ENCODE assay signal across 8 cellular contexts in the genomic region with DNA sequence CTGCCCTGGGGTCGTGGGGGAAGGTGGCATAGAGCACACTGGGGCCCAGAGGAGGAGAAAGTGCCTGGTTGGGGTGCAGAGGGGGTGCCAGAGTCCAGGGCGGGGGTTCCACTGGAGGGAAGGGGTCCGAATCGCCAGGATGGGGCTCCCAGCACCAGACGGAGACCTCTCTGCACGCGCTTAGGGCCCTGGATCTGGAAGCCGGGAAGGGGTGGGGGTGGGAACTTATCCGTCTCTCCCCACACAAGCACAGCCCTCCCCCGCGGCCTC. TPM values are rescaled to one million over a fixed set of nuclear protein-coding genes. Genes with fewer than 3 reads are reported as not detected.
DNase-seq lines count a peak whose midpoint lies in the region; ATAC-seq and TF ChIP-seq lines count a peak whose summit lies in the region.

No MANE protein-coding gene starts in this region.

- no peaks in the 10 kb centered on the region for H3K27me3 ChIP-seq in ACC112 (ENCODE audit: insufficient read depth, low read length)
- H3K27me3 ChIP-seq in osteoblast (ENCODE audit: insufficient read depth, low read length), result no peaks in the 10 kb centered on the region

- H3K4me1 ChIP-seq in ACC112 (ENCODE audit: control insufficient read depth, insufficient read depth, low read length, unreplicated experiment) (peaks cover 28% of the 10 kb centered on the region), osteoblast (ENCODE audit: insufficient read depth, low read length) (peaks cover 24% of the 10 kb centered on the region)

- H3K36me3 ChIP-seq in ACC112 (ENCODE audit: insufficient read depth, low read length) (peaks cover 33% of the 10 kb centered on the region; the same call in 1 of the 2 replicates), osteoblast (ENCODE audit: insufficient read depth, low read length) (peaks cover 35% of the 10 kb centered on the region)

- ATAC-seq in HG03571 (IDR thresholded peaks at IDR 0.05; ENCODE audit: unreplicated experiment) (no peak), HG03135 (IDR thresholded peaks at IDR 0.05; ENCODE audit: unreplicated experiment) (no peak)

- H4K20me1 ChIP-seq in osteoblast (ENCODE audit: insufficient read depth, low read length), result peaks cover 31% of the 10 kb centered on the region

- H3K9me3 ChIP-seq in osteoblast (ENCODE audit: low read depth, low read length), result no peaks in the 10 kb centered on the region

- TF ChIP-seq CTCF in GM12865 (IDR thresholded peaks at IDR 0.05; ENCODE audit: insufficient read depth, low read depth, low read length, missing control alignments), result no peak
- no peak for TF ChIP-seq CTCF in VCaP (conservative IDR thresholded peaks at IDR 0.05)
- TF ChIP-seq CTCF in fibroblast of pulmonary artery (IDR thresholded peaks at IDR 0.05; ENCODE audit: low read length, missing control alignments), result no peak
- no peak for TF ChIP-seq CTCF in osteoblast (IDR thresholded peaks at IDR 0.05; ENCODE audit: extremely low read depth, low read depth, low read length)

- peaks cover 45% of the 10 kb centered on the region for H3K79me2 ChIP-seq in ACC112 (ENCODE audit: control insufficient read depth, insufficient read depth, low read length, unreplicated experiment)
- H3K79me2 ChIP-seq in osteoblast (ENCODE audit: insufficient read depth, low read length), result peaks cover 54% of the 10 kb centered on the region

- H2AFZ ChIP-seq in ACC112 (ENCODE audit: low read length, unreplicated experiment), result no peak overlapping the region
- H2AFZ ChIP-seq in osteoblast (ENCODE audit: low read length), result no peak overlapping the region

- DNase-seq in GM12865 (ENCODE audit: low read depth) (peak; percentile 78), fibroblast of pulmonary artery (ENCODE audit: low read depth) (peak; percentile 82), osteoblast (ENCODE audit: insufficient read length, low spot score, missing footprints) (peak; percentile 92), NCI-H1105 (lab: John Stamatoyannopoulos, UW) (no peak)

- H3K27ac ChIP-seq in ACC112 (ENCODE audit: low read depth, low read length) (peak overlapping the region; percentile 98), VCaP (peak overlapping the region; percentile 91), osteoblast (ENCODE audit: low read depth, low read length) (peak overlapping the region; percentile 69)

- peak overlapping the region; percentile 87 for H3K4me2 ChIP-seq in osteoblast (ENCODE audit: insufficient read depth, low read length)

- H3K4me3 ChIP-seq in ACC112 (ENCODE audit: low read depth, low read length), result peak overlapping the region; percentile 96
- H3K4me3 ChIP-seq in GM12865 (ENCODE audit: low read depth, low read length), result peak overlapping the region; percentile 61
- peak overlapping the region; percentile 85 for H3K4me3 ChIP-seq in fibroblast of pulmonary artery (replicated peaks; ENCODE audit: low read depth, low read length)
- peak overlapping the region; percentile 80 for H3K4me3 ChIP-seq in osteoblast (ENCODE audit: insufficient read depth, low read length)

RNA-seq across cellular contexts. Expression of gene MIDN, which starts 2.8 kb away (rescaled TPM):
- 14.4 and 19.9 TPM in 2 replicates for total RNA-seq in osteoblast

RNA-seq across cellular contexts. Expression of gene ATP5F1D, which starts 9.6 kb away (rescaled TPM):
- 12.4 and 13.8 TPM in 2 replicates for total RNA-seq in osteoblast

RNA-seq across cellular contexts. Expression of gene CBARP, which starts 13.4 kb away (rescaled TPM):
- 1.8 and 2.9 TPM in 2 replicates for total RNA-seq in osteoblast

RNA-seq across cellular contexts. Expression of gene CIRBP, which starts 18.0 kb away (rescaled TPM):
- total RNA-seq in osteoblast, result 300 and 380 TPM in 2 replicates

RNA-seq across cellular contexts. Expression of gene FAM174C, which starts 24.2 kb away (rescaled TPM):
- 21.8 and 25.0 TPM in 2 replicates for total RNA-seq in osteoblast
